Comparison of ENCODE assay signal across 25 cellular contexts in the genomic region with DNA sequence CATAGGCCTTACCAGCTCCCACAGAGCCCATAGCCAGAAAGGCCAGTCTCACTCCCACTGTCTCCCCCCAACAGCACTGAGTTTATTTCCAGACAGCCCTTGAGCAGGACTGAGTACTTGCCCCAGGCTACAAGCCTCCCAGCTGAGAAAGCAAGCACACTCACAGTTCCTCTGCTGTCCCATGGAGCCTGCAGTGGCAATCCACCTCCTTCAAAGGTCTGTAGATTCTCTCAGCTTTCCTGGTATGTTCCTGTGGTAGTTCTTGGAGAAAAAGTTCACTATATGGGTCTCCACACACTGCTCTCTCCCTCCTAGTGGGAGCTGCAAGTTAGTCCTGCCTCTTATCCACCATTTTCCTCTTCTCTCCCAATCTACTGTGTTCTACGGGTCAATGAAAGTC.
"Had no signal": no experiment of that assay in that cellular context is flagged by ENCODE, and none has a peak within 500 bp of the region (broad histone marks: within the 10 kb centered on the region; RNA-seq: fewer than 3 reads in every experiment).

No MANE protein-coding gene starts in this region.

- H3K9me3 ChIP-seq: colonic mucosa, gastrocnemius medialis had no signal

- H3K27ac ChIP-seq: colonic mucosa, coronary artery, dorsolateral prefrontal cortex, epithelial cell of prostate, esophagus muscularis mucosa, esophagus squamous epithelium, foreskin keratinocyte, gastrocnemius medialis, gastroesophageal sphincter, heart left ventricle, heart right ventricle had no signal

- DNase-seq: colonic mucosa; cortex of kidney; dermis blood vessel endothelial cell; dorsolateral prefrontal cortex; effector CD4-positive, alpha-beta T cell; effector CD8-positive, alpha-beta T cell; effector memory CD4-positive, alpha-beta T cell; effector memory CD8-positive, alpha-beta T cell; endodermal cell; erythroblast; esophagus squamous epithelium; foreskin fibroblast; foreskin keratinocyte; foreskin melanocyte; gastrocnemius medialis; glutamatergic neuron; head of caudate nucleus; heart left ventricle; heart right ventricle had no signal

- ATAC-seq: effector memory CD8-positive, alpha-beta T cell; esophagus mucosa; foreskin keratinocyte; gastrocnemius medialis; gastroesophageal sphincter; heart left ventricle; heart right ventricle had no signal

- H3K27me3 ChIP-seq: colonic mucosa, dorsolateral prefrontal cortex, esophagus muscularis mucosa, esophagus squamous epithelium, foreskin keratinocyte, gastrocnemius medialis, gastroesophageal sphincter, heart left ventricle, heart right ventricle had no signal

- H3K4me3 ChIP-seq: colonic mucosa, coronary artery, dorsolateral prefrontal cortex, esophagus muscularis mucosa, esophagus squamous epithelium, gastrocnemius medialis, gastroesophageal sphincter, heart left ventricle, heart right ventricle had no signal

- H3K4me1 Mint-ChIP-seq: endodermal cell had no signal

- H3K27me3 Mint-ChIP-seq: dendritic cell treated with granulocyte-macrophage colony-stimulating factor and Interleukin-4, amounts not matched to agents 40 ng/mL and 50 ng/mL, for 4 days had no signal

- H3K4me3 Mint-ChIP-seq: dendritic cell treated with granulocyte-macrophage colony-stimulating factor and Interleukin-4, amounts not matched to agents 40 ng/mL and 50 ng/mL, for 4 days; effector memory CD8-positive, alpha-beta T cell; endodermal cell had no signal

- H3K4me1 ChIP-seq: colonic mucosa, esophagus muscularis mucosa, esophagus squamous epithelium, foreskin keratinocyte, gastrocnemius medialis, gastroesophageal sphincter, heart left ventricle, heart right ventricle had no signal

- H3K36me3 ChIP-seq: colonic mucosa, esophagus muscularis mucosa, esophagus squamous epithelium, gastrocnemius medialis, gastroesophageal sphincter, heart left ventricle, heart right ventricle had no signal

- H3K27ac Mint-ChIP-seq: dendritic cell treated with granulocyte-macrophage colony-stimulating factor and Interleukin-4, amounts not matched to agents 40 ng/mL and 50 ng/mL, for 4 days; effector memory CD8-positive, alpha-beta T cell; endodermal cell had no signal
